In the genomic region with DNA sequence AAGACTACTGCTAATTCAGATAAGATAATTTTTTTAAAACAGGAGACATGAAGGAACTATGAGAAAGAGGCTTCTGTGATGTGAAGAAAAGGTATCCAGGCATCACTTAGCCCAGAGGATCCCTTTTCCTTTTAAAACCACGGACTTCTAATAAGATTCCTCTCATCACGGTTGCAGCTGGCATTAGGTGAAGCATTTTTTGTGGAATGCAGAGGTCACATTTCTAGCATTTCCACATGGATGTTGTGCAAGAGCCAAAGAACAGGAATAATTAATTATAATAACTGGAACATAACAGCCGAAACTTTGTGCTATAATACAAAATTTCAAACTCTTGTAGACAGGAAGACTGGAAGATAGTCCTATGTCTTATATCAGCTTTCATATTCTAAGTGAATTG, we compare ENCODE assay signal across 1 cellular context.
TF ChIP-seq lines count a peak whose summit lies in the region.

No MANE protein-coding gene starts in this region.

TF ChIP-seq in IMR-90, 13 proteins besides CTCF, POLR2A, EP300 and RAD21:
- peak; percentile 38; the same call in 1 of the 2 replicates for TF ChIP-seq CEBPB (IDR thresholded peaks at IDR 0.05; ENCODE audit: low read depth, low read length)
- no peak for TF ChIP-seq RCOR1 (IDR thresholded peaks at IDR 0.05; ENCODE audit: insufficient replicate concordance, low read length)
- no peak for TF ChIP-seq SMC3 (IDR thresholded peaks at IDR 0.05; ENCODE audit: low read depth, low read length)
TF ChIP-seq in IMR-90: peak in this region for 1.
